Comparison of ENCODE assay signal across 8 cellular contexts in genomic region chr1:202807926-202808757, GRCh38. TPM values are rescaled to one million over a fixed set of nuclear protein-coding genes. Genes with fewer than 3 reads are reported as not detected.
A peak's percentile ranks its signal among the peaks of the same experiment; 100 is the strongest.
DNase-seq lines count a peak whose midpoint lies in the region; ATAC-seq and TF ChIP-seq lines count a peak whose summit lies in the region.

Gene KDM5B, minus strand, starts transcription at chr1:202808421. Its CDS starts 116 bp downstream, at chr1:202808305.

- intact Hi-C loops in stomach (cut with DNase I; ENCODE audit: low total_unique reads), result no loop called here

- peak within 1 kb of the TSS; percentile 89 to 97 for H3K27ac Mint-ChIP-seq in natural killer cell treated with Interleukin-12 subunit alpha and Interleukin-12 subunit beta and Interleukin-15 and Interleukin-18, amount 100 ng/mL, for 72 hours

- H3K4me1 ChIP-seq in SJCRH30, result peaks cover 4% of the 10 kb centered on the region; the same call in 1 of the 2 replicates
- H3K4me1 ChIP-seq in stomach, result peaks cover 21 to 74% (median 61%) of the 10 kb centered on the region in 4 donors

- TF ChIP-seq CTCF in fibroblast of villous mesenchyme (IDR thresholded peaks at IDR 0.05; ENCODE audit: insufficient read depth, low read depth, low read length) (no peak), stomach (IDR thresholded peaks at IDR 0.05) (no peak)

- TF ChIP-seq POLR2A in stomach (IDR thresholded peaks at IDR 0.05), result peak in 1 of 4 donors; percentile 32

- H3K36me3 ChIP-seq in SJCRH30, result no peaks in the 10 kb centered on the region
- no peaks in the 10 kb centered on the region for H3K36me3 ChIP-seq in stomach

- TF ChIP-seq EP300 in stomach (IDR thresholded peaks at IDR 0.05), result no peak

- H3K27me3 ChIP-seq in SJCRH30 (no peaks in the 10 kb centered on the region; the same call in 1 of the 2 replicates), stomach (no peaks in the 10 kb centered on the region)

- H3K4me3 Mint-ChIP-seq in natural killer cell treated with Interleukin-12 subunit alpha and Interleukin-12 subunit beta and Interleukin-15 and Interleukin-18, amount 100 ng/mL, for 72 hours, result peak within 1 kb of the TSS; percentile 89

- H3K27ac ChIP-seq in SJCRH30 (peak within 1 kb of the TSS; percentile 53), stomach (peak within 1 kb of the TSS; percentile 85 to 96 (median 87))

- H3K4me1 Mint-ChIP-seq in natural killer cell treated with Interleukin-12 subunit alpha and Interleukin-12 subunit beta and Interleukin-15 and Interleukin-18, amount 100 ng/mL, for 72 hours (ENCODE audit: low read depth in 2 of 2), result peaks cover 44 to 46% of the 10 kb centered on the region in 2 donors

- H3K9me3 ChIP-seq in SJCRH30 (replicated peaks) (no peaks in the 10 kb centered on the region), stomach (no peaks in the 10 kb centered on the region)

- H3K9me3 Mint-ChIP-seq in natural killer cell treated with Interleukin-12 subunit alpha and Interleukin-12 subunit beta and Interleukin-15 and Interleukin-18, amount 100 ng/mL, for 72 hours, result no peaks in the 10 kb centered on the region

- no peaks in the 10 kb centered on the region for H3K27me3 Mint-ChIP-seq in natural killer cell treated with Interleukin-12 subunit alpha and Interleukin-12 subunit beta and Interleukin-15 and Interleukin-18, amount 100 ng/mL, for 72 hours

- DNase-seq in C1 segment of cervical spinal cord (lab: John Stamatoyannopoulos, UW) (peak in 12 of 14 donors; percentile 28 to 75 (median 49)), HT-29 (ENCODE audit: low spot score) (peak; percentile 70), SJCRH30 (peak; percentile 58 to 70), activated gamma-delta T cell (lab: John Stamatoyannopoulos, UW) (peak; percentile 56), fibroblast of villous mesenchyme (ENCODE audit: low read depth) (peak; percentile 80), stomach (peak; percentile 77)
- peak; percentile 82 for DNase-seq in natural killer cell treated with Interleukin-12 subunit alpha and Interleukin-12 subunit beta and Interleukin-15 and Interleukin-18, amount 100 ng/mL, for 72 hours (ENCODE audit: low spot score)

- H3K4me3 ChIP-seq in SJCRH30 (peak within 1 kb of the TSS; percentile 72), fibroblast of villous mesenchyme (ENCODE audit: low read depth, low read length) (peak within 1 kb of the TSS; percentile 92), stomach (peak within 1 kb of the TSS; percentile 85 to 99 (median 92))

- H3K36me3 Mint-ChIP-seq in natural killer cell treated with Interleukin-12 subunit alpha and Interleukin-12 subunit beta and Interleukin-15 and Interleukin-18, amount 100 ng/mL, for 72 hours, result no peaks in the 10 kb centered on the region

- ATAC-seq in natural killer cell treated with Interleukin-12 subunit alpha and Interleukin-12 subunit beta and Interleukin-15 and Interleukin-18, amount 100 ng/mL, for 72 hours, result peak; percentile 58 to 68
- no peak for ATAC-seq in HG03520 (IDR thresholded peaks at IDR 0.05; ENCODE audit: unreplicated experiment)

- 0 to 1% (median 1%) methylated on average over 37 to 84 of the region's 84 CpGs for WGBS in stomach, 5 donors

RNA-seq across cellular contexts. Expression of gene KDM5B, which starts in this region (rescaled TPM):
- total RNA-seq in HT-29 (2014; rRNA removed; shearing (Covaris generic)), result 15.1 and 23.8 TPM in 2 replicates
- total RNA-seq in SJCRH30 (2014; rRNA removed; shearing (Covaris generic)), result 33.7 and 37.0 TPM in 2 replicates
- total RNA-seq in fibroblast of villous mesenchyme, result 112 and 138 TPM in 2 replicates
- total RNA-seq in natural killer cell treated with Interleukin-12 subunit alpha and Interleukin-12 subunit beta and Interleukin-15 and Interleukin-18, amount 100 ng/mL, for 72 hours, result 100 to 1,000 TPM in 1 of 2 donors, 10 to 100 TPM in 1; 92.2 to 150 TPM
- total RNA-seq in stomach, result 100 to 1,000 TPM in 2 of 5 donors, 10 to 100 TPM in 3; 46.0 to 229 (median 84.5) TPM
- polyA plus RNA-seq in stomach, result 10 to 100 TPM in 1 of 3 donors, 1 to 10 TPM in 2; 6.5 to 13.4 (median 7.2) TPM
